24 cellular contexts compared by ENCODE assay signal in genomic region chr1:2093055-2093454, GRCh38.
"Had no signal": no experiment of that assay in that cellular context is flagged by ENCODE, and none has a peak within 500 bp of the region (broad histone marks: within the 10 kb centered on the region; RNA-seq: fewer than 3 reads in every experiment).

No MANE protein-coding gene starts in this region.

- H3K27ac ChIP-seq: ascending aorta, cardiac muscle cell, KMS-11 had no signal

- H3K9ac ChIP-seq: KMS-11 had no signal

- ATAC-seq: activated CD8-positive, alpha-beta T cell treated with anti-CD3 and anti-CD28 coated beads for 36 hours; activated T-cell treated with anti-CD3 and anti-CD28 coated beads, Interleukin-2, amount 50 U/mL, for 72 hours; activated T-helper 17 cell treated with anti-CD3 and anti-CD28 coated beads, Interleukin-2, amount 50 U/mL, for 72 hours; PC-3 had no signal

- H3K36me3 ChIP-seq: ascending aorta, cardiac muscle cell had no signal

- DNase-seq: activated CD4-positive, alpha-beta T cell treated with anti-CD3 and anti-CD28 coated beads, Interleukin-2, amount 10 ng/mL, durations not matched to agents 24 days and 14 days; activated CD4-positive, alpha-beta T cell treated with anti-CD3 and anti-CD28 coated beads, Interleukin-2, amount 50 U/mL, for 4 hours; activated CD8-positive, alpha-beta T cell treated with anti-CD3 and anti-CD28 coated beads for 36 hours; activated gamma-delta T cell; activated naive CD4-positive, alpha-beta T cell treated with Interleukin-2 at 50 U/mL for 16 hours; activated naive CD8-positive, alpha-beta T cell treated with anti-CD3 and anti-CD28 coated beads, Interleukin-2, amount 10 ng/mL, durations not matched to agents 7 days and 5 days; activated T-cell treated with anti-CD3 and anti-CD28 coated beads, Interleukin-2, amount 50 U/mL, for 1 hour; activated T-cell treated with anti-CD3 and anti-CD28 coated beads, Interleukin-2, amount 50 U/mL, for 72 hours; amygdala; NCI-H1105; NCI-H1417 treated with DMSO at 0.1 percent for 48 hours; NCI-H187 treated with DMSO at 0.1 percent for 48 hours; NCI-H2081; NCI-H2171 treated with DMSO at 0.1 percent for 48 hours; NCI-H2227 treated with DMSO at 0.1 percent for 48 hours; NCI-H446; NCI-H510A treated with DMSO at 0.1 percent for 48 hours; PC-3; Right ventricle myocardium superior; T1000 had no signal

- H3K4me2 ChIP-seq: KMS-11 had no signal

- H3K4me1 ChIP-seq: ascending aorta had no signal

- H3K4me3 ChIP-seq: ascending aorta, cardiac muscle cell had no signal

- H3K27me3 ChIP-seq: ascending aorta, cardiac muscle cell had no signal
